8 cellular contexts compared by ENCODE assay signal in genomic region chr2:74002515-74003391, GRCh38. TPM values are rescaled to one million over a fixed set of nuclear protein-coding genes. Genes with fewer than 3 reads are reported as not detected.
DNase-seq lines count a peak whose midpoint lies in the region; ATAC-seq, FAIRE-seq and TF ChIP-seq lines count a peak whose summit lies in the region.

No MANE protein-coding gene starts in this region.

- H2AFZ ChIP-seq in endothelial cell of umbilical vein (ENCODE audit: low read depth, low read length): peak overlapping the region; percentile 34

- BruUV-seq in endothelial cell of umbilical vein (replicated peaks; lab: Mats Ljungman, UMichigan): no TSS peak

- H3K27ac ChIP-seq in endothelial cell of umbilical vein (ENCODE audit: insufficient read depth, low read depth, low read length): no peak overlapping the region

- DNase-seq in AG04449 (ENCODE audit: low read depth, low spot score) (no peak), NCI-H510A treated with DMSO at 0.1 percent for 48 hours (lab: John Stamatoyannopoulos, UW) (peak; percentile 85), endothelial cell of umbilical vein (ENCODE audit: low read depth, low spot score) (peak; percentile 84), midbrain (lab: John Stamatoyannopoulos, UW) (peak; percentile 93)
- DNase-seq in activated CD8-positive, alpha-beta memory T cell treated with anti-CD3 and anti-CD28 coated beads for 24 hours: peak; percentile 90
- peak; percentile 55 to 71 for DNase-seq in stimulated activated CD8-positive, alpha-beta memory T cell treated with anti-CD3 and anti-CD28 coated beads, Interleukin-2, amount 100 ng/mL, for 1 hour (ENCODE audit: low read depth in 2 of 2)

- TF ChIP-seq POLR2A in GM18951 (IDR thresholded peaks at IDR 0.05; ENCODE audit: extremely low read depth, insufficient read depth, insufficient read length): peak; percentile 58
- no peak for TF ChIP-seq POLR2A in endothelial cell of umbilical vein (IDR thresholded peaks at IDR 0.05; ENCODE audit: low read depth, low read length)

- H3K36me3 ChIP-seq in endothelial cell of umbilical vein (ENCODE audit: control insufficient read depth in 2 of 2, extremely low read depth in 1 of 2, insufficient read depth in 2 of 2, low read length in 2 of 2): peaks cover 0 to 2% of the 10 kb centered on the region in 2 experiments

- TF ChIP-seq CTCF in AG04449 (IDR thresholded peaks at IDR 0.05; ENCODE audit: insufficient read depth, low read length, missing control alignments) (peak; percentile 23), endothelial cell of umbilical vein (IDR thresholded peaks at IDR 0.05; ENCODE audit: extremely low read depth in 1 of 2, insufficient read depth in 1 of 2, low read depth in 1 of 2, low read length in 2 of 2) (peak in 1 of 2 donors; percentile 3)

- dilution Hi-C loops in endothelial cell of umbilical vein (cut with MboI; ENCODE audit: extremely low pct_ligation_motif_present, low sequenced_read_pairs): no loop called here

- FAIRE-seq in endothelial cell of umbilical vein (lab: Jason Lieb, UNC): peak; percentile 70

- no peaks in the 10 kb centered on the region for H4K20me1 ChIP-seq in endothelial cell of umbilical vein (replicated peaks; ENCODE audit: control insufficient read depth, extremely low read depth, insufficient read depth, low read length)

- peak overlapping the region; percentile 78 for H3K4me3 ChIP-seq in AG04449 (ENCODE audit: low read depth, low read length)
- H3K4me3 ChIP-seq in endothelial cell of umbilical vein (replicated peaks in 1 of 3; ENCODE audit: insufficient read depth in 1 of 3, low read depth in 1 of 3, low read length in 3 of 3): peak overlapping the region; percentile 11 to 45 (median 44)

- H3K4me2 ChIP-seq in endothelial cell of umbilical vein (ENCODE audit: insufficient read depth, low read length): peak overlapping the region; percentile 85

- no peaks in the 10 kb centered on the region for H3K9me3 ChIP-seq in endothelial cell of umbilical vein (replicated peaks; ENCODE audit: control insufficient read depth, insufficient read depth, low read length)

- peak; percentile 93 for ATAC-seq in HG03159 (IDR thresholded peaks at IDR 0.05; ENCODE audit: unreplicated experiment)

- no peaks in the 10 kb centered on the region for H3K9me1 ChIP-seq in endothelial cell of umbilical vein (replicated peaks; ENCODE audit: control insufficient read depth, extremely low read depth, insufficient read depth, low read length)

- peaks cover 9% of the 10 kb centered on the region for H3K4me1 ChIP-seq in endothelial cell of umbilical vein (ENCODE audit: control insufficient read depth, extremely low read depth, insufficient read depth, low read length)

- CTCF ChIA-PET in AG04449 (lab: Yijun Ruan, JAX) (interaction anchor here (0.7 to 2.0 kb wide), 5 partner anchors 7 to 332 kb away, joined by 3 to 6 read pairs (median 3); no protein-coding TSS in a partner anchor), endothelial cell of umbilical vein (lab: Charles Lee) (interaction anchor here (0.8 to 3.1 kb wide), 8 partner anchors 10 to 174 kb away, joined by 3 to 15 read pairs (median 3); partner anchors contain the start of gene STAMBP)

- POLR2A ChIA-PET in AG04449 (lab: Yijun Ruan, JAX) (interaction anchor here (0.8 to 1.5 kb wide), 4 partner anchors 10 to 118 kb away, joined by 3 to 8 read pairs (median 4); no protein-coding TSS in a partner anchor), endothelial cell of umbilical vein (lab: Charles Lee) (no interaction called here)

- in situ Hi-C loops in GM18951 (cut with MboI; ENCODE audit: low sequenced_read_pairs, unreplicated experiment): no loop called here

- peak overlapping the region; percentile 38 for H3K9ac ChIP-seq in endothelial cell of umbilical vein (replicated peaks; ENCODE audit: extremely low read depth, insufficient read depth, low read length)

- no peaks in the 10 kb centered on the region for H3K27me3 ChIP-seq in endothelial cell of umbilical vein (ENCODE audit: control insufficient read depth in 2 of 2, insufficient read depth in 2 of 2, low read length in 2 of 2)

- H3K79me2 ChIP-seq in endothelial cell of umbilical vein (ENCODE audit: control insufficient read depth, insufficient read depth, low read length): peaks cover 9% of the 10 kb centered on the region

- intact Hi-C loops in endothelial cell of umbilical vein (cut with micrococcal nuclease): loop anchor here (1.0 to 5.0 kb wide), 2 partner anchors 15 to 105 kb away; no protein-coding TSS in a partner anchor

TF ChIP-seq in endothelial cell of umbilical vein, 7 proteins besides CTCF, POLR2A, EP300 and RAD21:
- TF ChIP-seq EZH2 (IDR thresholded peaks at IDR 0.05; ENCODE audit: borderline replicate concordance, low read depth, low read length, severe bottlenecking) (no peak), MYC (IDR thresholded peaks at IDR 0.05; ENCODE audit: low read depth, low read length) (no peak), JUN (IDR thresholded peaks at IDR 0.05; ENCODE audit: borderline replicate concordance, insufficient read depth, insufficient read length, low read depth) (no peak), POLR2AphosphoS5 (IDR thresholded peaks at IDR 0.05; ENCODE audit: insufficient read depth, low read depth, low read length) (no peak), FOS (IDR thresholded peaks at IDR 0.05; ENCODE audit: borderline replicate concordance, insufficient read depth, low read length) (no peak), GATA2 (IDR thresholded peaks at IDR 0.05; ENCODE audit: insufficient read depth, insufficient read length, low read depth, low read length) (no peak), MAX (IDR thresholded peaks at IDR 0.05; ENCODE audit: insufficient read depth, insufficient read length) (no peak)

RNA-seq across cellular contexts. Expression of gene TET3, which starts 18.0 kb away (rescaled TPM):
- 14.7 and 15.6 TPM in 2 replicates for total RNA-seq in endothelial cell of umbilical vein
- polyA plus RNA-seq in endothelial cell of umbilical vein: 3.0 and 3.4 TPM in 2 replicates
- polyA plus RNA-seq in endothelial cell of umbilical vein (2011; cell fraction: cytosol; rRNA removed): 3.4 and 3.6 TPM in 2 replicates
- polyA plus RNA-seq in endothelial cell of umbilical vein (2011; cell fraction: nucleus; rRNA removed): 13.8 and 14.6 TPM in 2 replicates
- 6.5 and 7.4 TPM in 2 replicates for polyA plus RNA-seq in endothelial cell of umbilical vein (2012)
- 10.6 and 11.2 TPM in 2 replicates for polyA minus RNA-seq in endothelial cell of umbilical vein
- 9.1 TPM for polyA minus RNA-seq in endothelial cell of umbilical vein (2011; cell fraction: cytosol; rRNA and poly(A)+ RNA removed)
- polyA minus RNA-seq in endothelial cell of umbilical vein (2011; cell fraction: nucleus; rRNA and poly(A)+ RNA removed): 13.2 and 15.1 TPM in 2 replicates
